ENCODE assay signal across 15 cellular contexts in the genomic region with DNA sequence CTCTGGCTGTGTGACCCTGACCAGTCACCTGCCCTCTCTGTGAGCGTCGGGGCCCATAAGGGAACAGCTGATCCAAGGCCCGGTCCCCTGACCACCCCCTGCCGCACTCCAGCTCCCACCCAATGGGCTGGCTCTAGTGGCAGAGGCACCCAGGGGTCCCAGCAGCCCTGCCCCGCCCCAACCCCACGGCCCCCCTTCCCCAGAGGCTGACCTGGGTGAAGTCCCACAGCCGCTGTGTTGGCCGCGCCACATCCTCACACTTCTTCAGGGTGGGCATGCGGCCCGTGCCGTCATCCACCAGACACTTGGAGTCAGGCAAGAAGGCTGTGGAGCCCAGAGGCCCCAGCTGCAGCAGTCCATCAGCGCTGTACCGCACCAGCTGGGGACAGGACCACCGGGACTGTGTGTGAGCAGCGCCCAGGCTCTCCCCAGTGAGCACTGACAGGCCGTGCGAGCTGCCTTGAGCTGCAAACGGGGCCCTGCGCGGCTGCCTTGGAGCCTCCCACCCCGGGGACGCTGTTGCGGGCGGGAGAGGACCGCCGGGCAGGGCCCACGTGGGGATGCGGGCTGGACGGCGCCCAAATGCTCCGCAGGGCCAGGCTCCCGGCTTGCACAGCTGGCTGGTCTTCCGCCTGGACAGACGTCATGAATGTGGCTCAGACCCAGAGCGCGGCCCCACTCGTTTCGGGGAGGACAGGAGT. TPM values are rescaled to one million over a fixed set of nuclear protein-coding genes. Genes with fewer than 3 reads are reported as not detected.
DNase-seq lines count a peak whose midpoint lies in the region.
"Had no signal": no experiment of that assay in that cellular context is flagged by ENCODE, and none has a peak within 500 bp of the region (broad histone marks: within the 10 kb centered on the region; RNA-seq: fewer than 3 reads in every experiment).

No MANE protein-coding gene starts in this region.

- no peak overlapping the region for H3K4me3 Mint-ChIP-seq in CD4-positive, alpha-beta memory T cell
- H3K4me3 Mint-ChIP-seq: CD8-positive, alpha-beta T cell; H9 had no signal

- H3K27ac Mint-ChIP-seq in CD4-positive, alpha-beta memory T cell: no peak overlapping the region
- H3K27ac Mint-ChIP-seq: CD8-positive, alpha-beta T cell; H9 had no signal

- no peaks in the 10 kb centered on the region for H3K4me1 ChIP-seq in SJCRH30
- no peaks in the 10 kb centered on the region for H3K4me1 ChIP-seq in CD4-positive, alpha-beta memory T cell (ENCODE audit: insufficient read depth, low read length)
- H3K4me1 ChIP-seq: BE2C had no signal

- H3K4me3 ChIP-seq in SJCRH30: no peak overlapping the region
- no peak overlapping the region for H3K4me3 ChIP-seq in CD4-positive, alpha-beta memory T cell (ENCODE audit: low read length in 2 of 2)

- peaks cover 12% of the 10 kb centered on the region; the same call in 1 of the 2 replicates for H3K27me3 ChIP-seq in SJCRH30
- H3K27me3 ChIP-seq in CD4-positive, alpha-beta memory T cell (ENCODE audit: insufficient read depth, low read length): no peaks in the 10 kb centered on the region

- H3K4me1 Mint-ChIP-seq in CD4-positive, alpha-beta memory T cell: peaks cover 0 to 5% (median under 1%) of the 10 kb centered on the region in 4 donors
- H3K4me1 Mint-ChIP-seq: H9 had no signal

- H3K27ac ChIP-seq in SJCRH30: no peak overlapping the region
- no peak overlapping the region for H3K27ac ChIP-seq in substantia nigra (ENCODE audit: low read depth, low read length, poor library complexity, severe bottlenecking)
- H3K27ac ChIP-seq in CD4-positive, alpha-beta memory T cell (ENCODE audit: low read depth, low read length): no peak overlapping the region

- no peaks in the 10 kb centered on the region for H3K9me3 ChIP-seq in SJCRH30 (replicated peaks)
- peaks cover 0 to 7% of the 10 kb centered on the region in 2 donors for H3K9me3 ChIP-seq in CD4-positive, alpha-beta memory T cell (ENCODE audit: control insufficient read depth in 1 of 2, low read length in 2 of 2)

- peaks cover 0 to 11% (median 6%) of the 10 kb centered on the region in 8 donors for H3K9me3 Mint-ChIP-seq in CD4-positive, alpha-beta memory T cell

- peak; percentile 26 to 39 for DNase-seq in SJCRH30
- DNase-seq in globus pallidus (ENCODE audit: low spot score): peak; percentile 68
- DNase-seq in medulla oblongata (ENCODE audit: extremely low spot score): peak; percentile 41
- peak in 29 of 49 donors; percentile 2 to 72 (median 24) for DNase-seq in substantia nigra (lab: John Stamatoyannopoulos, UW)
- no peak for DNase-seq in CD4-positive, alpha-beta memory T cell
- DNase-seq in OCI-M1 (lab: John Stamatoyannopoulos, UW): no peak
- DNase-seq in stimulated activated naive CD4-positive, alpha-beta T cell (lab: John Stamatoyannopoulos, UW): no peak
- DNase-seq: BE2C, DMS79, H9, NCI-H1417 treated with DMSO at 0.1 percent for 48 hours, NCI-H1930, NCI-H446, NCI-H69 had no signal

- no peaks in the 10 kb centered on the region for H3K36me3 ChIP-seq in SJCRH30
- H3K36me3 ChIP-seq in CD4-positive, alpha-beta memory T cell (ENCODE audit: insufficient read depth, low read length): no peaks in the 10 kb centered on the region
- H3K36me3 ChIP-seq: BE2C had no signal

- peaks cover 3% of the 10 kb centered on the region in 2 donors for H3K27me3 Mint-ChIP-seq in CD4-positive, alpha-beta memory T cell

- CTCF ChIA-PET in CD4-positive, alpha-beta memory T cell (lab: Charles Lee; ENCODE audit: partially characterized antibody): interaction anchor here (0.8 kb wide), 1 partner anchor 44 kb away, joined by 3 read pairs; no protein-coding TSS in a partner anchor

- POLR2A ChIA-PET in CD4-positive, alpha-beta memory T cell (lab: Charles Lee; ENCODE audit: partially characterized antibody): no interaction called here

- no peaks in the 10 kb centered on the region for H3K36me3 Mint-ChIP-seq in CD4-positive, alpha-beta memory T cell

- intact Hi-C loops in CD4-positive, alpha-beta memory T cell (cut with micrococcal nuclease): no loop called here

RNA-seq across cellular contexts. Expression of gene NOC4L, which starts 53.5 kb away (rescaled TPM):
- total RNA-seq in SJCRH30 (2014; rRNA removed; shearing (Covaris generic)): 14.3 and 15.4 TPM in 2 replicates
- 10 to 100 TPM; 17.0 to 18.5 TPM for total RNA-seq in CD4-positive, alpha-beta memory T cell
- polyA plus RNA-seq in CD4-positive, alpha-beta memory T cell: 10 to 100 TPM; 13.9 to 26.0 TPM

RNA-seq across cellular contexts. Expression of gene DDX51, which starts 53.6 kb away (rescaled TPM):
- 12.0 and 12.5 TPM in 2 replicates for total RNA-seq in SJCRH30 (2014; rRNA removed; shearing (Covaris generic))
- total RNA-seq in CD4-positive, alpha-beta memory T cell: 10 to 100 TPM; 42.1 to 42.9 TPM
- polyA plus RNA-seq in CD4-positive, alpha-beta memory T cell: 10 to 100 TPM in 1 of 2 donors, 1 to 10 TPM in 1; 4.0 to 13.0 TPM

Comparison
In these comparisons a context has a peak if more than half of its experiments do, and no peak if none do; other contexts are left out.
1. DNase-seq: peak in SJCRH30 (2 of 2), globus pallidus (single experiment), medulla oblongata (single experiment) and substantia nigra (29 of 49); none in CD4-positive, alpha-beta memory T cell (0 of 5), OCI-M1 (single experiment) and stimulated activated naive CD4-positive, alpha-beta T cell (0 of 6).